ENCODE assay signal across 8 cellular contexts in the genomic region with DNA sequence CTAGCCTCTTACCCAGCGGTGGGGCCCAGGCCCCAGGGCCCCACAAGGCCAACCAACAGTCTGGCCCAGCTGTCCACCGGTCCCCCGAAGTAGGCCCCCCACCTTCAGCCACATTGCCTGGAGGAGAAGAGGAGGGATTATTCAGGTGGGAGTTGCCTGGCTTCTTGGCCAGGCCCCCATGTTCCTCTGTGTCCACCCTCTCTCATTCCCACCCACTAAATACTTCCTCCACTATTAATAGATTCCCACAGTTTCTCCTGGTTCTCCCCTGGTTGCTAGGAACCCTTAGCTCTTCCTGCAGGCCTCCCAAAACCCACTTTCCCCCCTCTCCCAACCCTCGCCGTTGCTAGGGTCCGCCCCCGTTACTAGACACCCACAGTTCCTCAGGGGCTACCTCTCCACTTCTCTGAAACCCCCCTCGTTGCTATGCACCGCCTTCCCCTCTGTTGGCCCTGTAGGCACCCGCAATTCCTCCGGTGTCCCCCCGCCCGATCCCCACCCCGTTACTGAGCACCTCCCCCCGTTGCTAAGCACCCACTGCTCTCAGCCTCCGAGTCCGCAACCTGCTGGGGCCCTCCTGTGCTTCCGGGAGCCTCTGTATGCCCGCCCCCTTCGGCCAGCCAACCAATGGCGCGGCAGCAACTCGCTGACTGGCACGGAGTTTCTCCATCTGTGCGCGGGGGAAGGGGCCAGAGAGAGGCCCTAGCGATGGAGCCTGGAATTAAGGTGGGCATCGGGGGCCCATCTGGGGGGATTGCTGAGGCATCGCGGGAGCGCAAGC. TPM values are rescaled to one million over a fixed set of nuclear protein-coding genes. Genes with fewer than 3 reads are reported as not detected.
DNase-seq lines count a peak whose midpoint lies in the region; ATAC-seq and TF ChIP-seq lines count a peak whose summit lies in the region.

No MANE protein-coding gene starts in this region.

- no peaks in the 10 kb centered on the region for H3K9me3 Mint-ChIP-seq in natural killer cell treated with Interleukin-12 subunit alpha and Interleukin-12 subunit beta and Interleukin-15 and Interleukin-18, amount 100 ng/mL, for 72 hours
- H3K9me3 Mint-ChIP-seq in stimulated activated naive B cell treated with anti-CD40 and anti-IgM and Interleukin-4, amounts not matched to agents 10 μg/mL and 1 μg/mL and 100 μg/mL, for 72 hours = no peaks in the 10 kb centered on the region

- peaks cover 39 to 47% of the 10 kb centered on the region in 2 donors for H3K4me1 Mint-ChIP-seq in natural killer cell treated with Interleukin-12 subunit alpha and Interleukin-12 subunit beta and Interleukin-15 and Interleukin-18, amount 100 ng/mL, for 72 hours (ENCODE audit: low read depth in 2 of 2)
- H3K4me1 Mint-ChIP-seq in stimulated activated naive B cell treated with anti-CD40 and anti-IgM and Interleukin-4, amounts not matched to agents 10 μg/mL and 1 μg/mL and 100 μg/mL, for 72 hours = peaks cover 32 to 49% of the 10 kb centered on the region in 2 donors

- peaks cover 8% of the 10 kb centered on the region for H3K36me3 Mint-ChIP-seq in natural killer cell treated with Interleukin-12 subunit alpha and Interleukin-12 subunit beta and Interleukin-15 and Interleukin-18, amount 100 ng/mL, for 72 hours
- peaks cover 15 to 27% of the 10 kb centered on the region in 2 donors for H3K36me3 Mint-ChIP-seq in stimulated activated naive B cell treated with anti-CD40 and anti-IgM and Interleukin-4, amounts not matched to agents 10 μg/mL and 1 μg/mL and 100 μg/mL, for 72 hours

- DNase-seq in DMS53 treated with DMSO at 0.1 percent for 48 hours (lab: John Stamatoyannopoulos, UW; ENCODE audit: unreplicated experiment) = peak; percentile 91
- DNase-seq in LNCaP clone FGC (ENCODE audit: low read depth) = peak; percentile 46
- peak; percentile 89 for DNase-seq in RPMI7951 (ENCODE audit: low read depth)
- DNase-seq in activated T-helper 9 cell treated with anti-CD3 and anti-CD28 coated beads, Interleukin-2, amount 50 U/mL, for 16 hours (ENCODE audit: low read depth) = peak; percentile 89
- DNase-seq in fibroblast of peridontal ligament (ENCODE audit: extremely low read depth) = peak; percentile 86
- peak; percentile 92 for DNase-seq in natural killer cell treated with Interleukin-12 subunit alpha and Interleukin-12 subunit beta and Interleukin-15 and Interleukin-18, amount 100 ng/mL, for 72 hours (ENCODE audit: low spot score)
- DNase-seq in stimulated activated naive B cell treated with anti-CD40 and anti-IgM and Interleukin-4, amounts not matched to agents 10 μg/mL and 1 μg/mL and 100 μg/mL, for 72 hours = peak; percentile 92

- H3K27ac Mint-ChIP-seq in natural killer cell treated with Interleukin-12 subunit alpha and Interleukin-12 subunit beta and Interleukin-15 and Interleukin-18, amount 100 ng/mL, for 72 hours = peak overlapping the region; percentile 95 to 98
- H3K27ac Mint-ChIP-seq in stimulated activated naive B cell treated with anti-CD40 and anti-IgM and Interleukin-4, amounts not matched to agents 10 μg/mL and 1 μg/mL and 100 μg/mL, for 72 hours = peak overlapping the region; percentile 96

- TF ChIP-seq CTCF in LNCaP clone FGC (IDR thresholded peaks at IDR 0.05; ENCODE audit: control insufficient read depth, extremely low read depth, insufficient read depth) = no peak

- peak overlapping the region; percentile 92 for H3K4me3 ChIP-seq in LNCaP clone FGC (ENCODE audit: low read depth, low read length)

- no peaks in the 10 kb centered on the region for H3K27me3 Mint-ChIP-seq in natural killer cell treated with Interleukin-12 subunit alpha and Interleukin-12 subunit beta and Interleukin-15 and Interleukin-18, amount 100 ng/mL, for 72 hours
- H3K27me3 Mint-ChIP-seq in stimulated activated naive B cell treated with anti-CD40 and anti-IgM and Interleukin-4, amounts not matched to agents 10 μg/mL and 1 μg/mL and 100 μg/mL, for 72 hours = no peaks in the 10 kb centered on the region

- ATAC-seq in GM21825 (IDR thresholded peaks at IDR 0.05; ENCODE audit: unreplicated experiment) = peak; percentile 44
- peak; percentile 82 to 84 for ATAC-seq in natural killer cell treated with Interleukin-12 subunit alpha and Interleukin-12 subunit beta and Interleukin-15 and Interleukin-18, amount 100 ng/mL, for 72 hours
- ATAC-seq in stimulated activated naive B cell treated with anti-CD40 and anti-IgM and Interleukin-4, amounts not matched to agents 10 μg/mL and 1 μg/mL and 100 μg/mL, for 72 hours (replicated peaks) = peak; percentile 75 to 79

- H3K4me3 Mint-ChIP-seq in natural killer cell treated with Interleukin-12 subunit alpha and Interleukin-12 subunit beta and Interleukin-15 and Interleukin-18, amount 100 ng/mL, for 72 hours = peak overlapping the region; percentile 94
- H3K4me3 Mint-ChIP-seq in stimulated activated naive B cell treated with anti-CD40 and anti-IgM and Interleukin-4, amounts not matched to agents 10 μg/mL and 1 μg/mL and 100 μg/mL, for 72 hours = peak overlapping the region; percentile 81 to 94

RNA-seq across cellular contexts. Expression of gene COQ8B, which starts 2.0 kb away (rescaled TPM):
- total RNA-seq in RPMI7951 (2014; rRNA removed; shearing (Covaris generic)) = 18.9 and 23.6 TPM in 2 replicates
- 10 to 100 TPM; 28.7 to 41.7 TPM for total RNA-seq in natural killer cell treated with Interleukin-12 subunit alpha and Interleukin-12 subunit beta and Interleukin-15 and Interleukin-18, amount 100 ng/mL, for 72 hours

RNA-seq across cellular contexts. Expression of gene ITPKC, which starts 2.2 kb away (rescaled TPM):
- 3.9 and 4.1 TPM in 2 replicates for total RNA-seq in RPMI7951 (2014; rRNA removed; shearing (Covaris generic))
- total RNA-seq in natural killer cell treated with Interleukin-12 subunit alpha and Interleukin-12 subunit beta and Interleukin-15 and Interleukin-18, amount 100 ng/mL, for 72 hours = 10 to 100 TPM in 1 of 2 donors, 1 to 10 TPM in 1; 9.0 to 10.3 TPM

RNA-seq across cellular contexts. Expression of gene NUMBL, which starts 24.3 kb away (rescaled TPM):
- 11.8 and 13.2 TPM in 2 replicates for total RNA-seq in RPMI7951 (2014; rRNA removed; shearing (Covaris generic))
- 10 to 100 TPM in 1 of 2 donors, 1 to 10 TPM in 1; 6.6 to 13.9 TPM for total RNA-seq in natural killer cell treated with Interleukin-12 subunit alpha and Interleukin-12 subunit beta and Interleukin-15 and Interleukin-18, amount 100 ng/mL, for 72 hours

RNA-seq across cellular contexts. Expression of gene ACTMAP, which starts 35.6 kb away (rescaled TPM):
- total RNA-seq in RPMI7951 (2014; rRNA removed; shearing (Covaris generic)) = 1.3 and 1.5 TPM in 2 replicates
- 10 to 100 TPM; 10.9 to 16.6 TPM for total RNA-seq in natural killer cell treated with Interleukin-12 subunit alpha and Interleukin-12 subunit beta and Interleukin-15 and Interleukin-18, amount 100 ng/mL, for 72 hours

RNA-seq across cellular contexts. Expression of gene SNRPA, which starts 36.3 kb away (rescaled TPM):
- 86.5 and 102 TPM in 2 replicates for total RNA-seq in RPMI7951 (2014; rRNA removed; shearing (Covaris generic))
- total RNA-seq in natural killer cell treated with Interleukin-12 subunit alpha and Interleukin-12 subunit beta and Interleukin-15 and Interleukin-18, amount 100 ng/mL, for 72 hours = 100 to 1,000 TPM in 1 of 2 donors, 10 to 100 TPM in 1; 95.5 to 191 TPM

Comparison
In these comparisons a context has a peak if more than half of its experiments do, and no peak if none do; other contexts are left out.
1. Peak in every context shown above with its lines: DNase-seq, ATAC-seq and H3K4me3 ChIP-seq.